ENCODE assay signal across 8 cellular contexts in genomic region chr10:50309342-50309741, GRCh38.
"Had no signal": no experiment of that assay in that cellular context is flagged by ENCODE, and none has a peak within 500 bp of the region (broad histone marks: within the 10 kb centered on the region; RNA-seq: fewer than 3 reads in every experiment).

No MANE protein-coding gene starts in this region.

- DNase-seq: GM23248, GOT3, H7, IMR-90, KBM-7 had no signal

- ATAC-seq: HCT116 had no signal

- H3K36me3 ChIP-seq: HAP-1 had no signal

- H3K4me3 ChIP-seq: GM23248, HAP-1 had no signal

- H3K27ac ChIP-seq: GM23248 had no signal

- H3K9me3 ChIP-seq: HAP-1 had no signal

- H2AFZ ChIP-seq: GM23248 had no signal

- H3K9ac ChIP-seq: GM23248 had no signal

- FAIRE-seq: HTR-8/SVneo had no signal
